1 cellular context compared by ENCODE assay signal in the genomic region with DNA sequence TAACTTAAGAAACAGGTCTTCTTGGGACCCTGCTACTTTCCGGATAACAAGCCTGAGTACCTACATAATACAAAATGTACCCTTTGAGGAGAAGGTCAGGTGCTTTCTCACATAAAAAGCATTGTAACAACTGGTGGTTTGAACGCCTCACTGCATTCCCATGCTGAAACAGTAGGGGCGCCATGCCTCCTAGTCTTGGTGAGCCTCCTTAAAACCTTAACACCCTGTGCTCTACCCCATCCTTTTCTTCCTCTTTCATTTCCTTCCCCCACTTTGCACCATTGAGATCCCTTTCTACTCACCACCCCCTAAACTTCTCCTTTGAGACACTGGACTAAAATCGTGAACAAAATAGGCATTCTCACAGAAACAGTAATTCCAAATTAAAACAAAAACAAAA.
TF ChIP-seq lines count a peak whose summit lies in the region.

No MANE protein-coding gene starts in this region.

TF ChIP-seq in GM23338, 12 proteins besides CTCF, POLR2A, EP300 and RAD21 (continued from another document):
- TF ChIP-seq ZNF462 (CRISPR knock-in tag; IDR thresholded peaks at IDR 0.05), result no peak
